Comparison of ENCODE assay signal across 1 cellular context in the genomic region with DNA sequence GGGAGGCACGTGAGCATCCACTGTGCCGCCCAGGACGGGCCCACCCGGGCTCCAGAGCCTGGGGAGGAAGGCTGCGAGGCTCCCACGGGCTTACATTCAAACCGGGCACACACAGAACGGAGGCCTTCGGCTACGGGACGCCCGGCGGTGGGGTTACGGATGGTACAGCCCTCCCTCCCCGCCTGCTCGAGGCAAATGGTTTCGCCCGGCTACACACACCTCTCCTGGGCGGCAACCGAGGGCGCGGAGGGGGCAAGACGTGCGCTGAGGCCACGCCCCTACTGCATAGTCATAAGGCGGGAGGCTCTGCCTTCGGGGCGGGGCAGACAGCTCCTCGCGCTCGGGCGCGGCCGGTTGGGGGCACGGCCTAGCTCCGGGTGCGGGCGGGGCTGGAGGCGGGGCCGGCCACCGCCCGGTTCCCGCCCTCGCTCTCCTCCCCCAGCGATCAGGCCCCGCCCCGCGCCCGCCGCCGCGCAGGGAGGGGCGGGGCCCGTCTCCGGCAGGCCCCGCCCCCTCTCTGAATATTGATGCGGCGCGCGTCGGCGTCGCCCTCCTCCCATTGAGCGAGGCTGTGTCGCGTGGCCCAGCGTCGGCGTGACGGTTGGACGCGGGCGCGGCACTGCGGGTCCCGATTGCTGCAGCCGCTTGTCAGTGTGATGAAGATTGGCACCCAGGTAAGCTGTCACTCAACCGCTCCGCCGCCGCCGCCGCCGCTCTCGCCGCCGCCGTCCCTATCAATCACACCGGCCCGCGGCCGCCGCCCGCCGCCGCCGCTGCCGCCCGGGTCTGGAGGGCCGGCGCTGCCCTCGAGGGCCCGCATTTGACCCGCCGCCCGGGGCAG.
A peak's percentile ranks its signal among the peaks of the same experiment; 100 is the strongest.
TF ChIP-seq lines count a peak whose summit lies in the region.

Gene PKNOX1 (plus strand): TSS at position 572 of the 841 bp plus-strand sequence. CDS start 29,820 bp downstream, outside the sequence.

TF ChIP-seq in HepG2, 621 proteins besides CTCF, POLR2A, EP300 and RAD21 (continued from another document and continues in another):
- no peak for TF ChIP-seq ZNF83 (CRISPR knock-in tag; IDR thresholded peaks at IDR 0.05; ENCODE audit: borderline replicate concordance)
- TF ChIP-seq, protein P1, sequence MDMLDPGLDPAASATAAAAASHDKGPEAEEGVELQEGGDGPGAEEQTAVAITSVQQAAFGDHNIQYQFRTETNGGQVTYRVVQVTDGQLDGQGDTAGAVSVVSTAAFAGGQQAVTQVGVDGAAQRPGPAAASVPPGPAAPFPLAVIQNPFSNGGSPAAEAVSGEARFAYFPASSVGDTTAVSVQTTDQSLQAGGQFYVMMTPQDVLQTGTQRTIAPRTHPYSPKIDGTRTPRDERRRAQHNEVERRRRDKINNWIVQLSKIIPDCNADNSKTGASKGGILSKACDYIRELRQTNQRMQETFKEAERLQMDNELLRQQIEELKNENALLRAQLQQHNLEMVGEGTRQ (IDR thresholded peaks at IDR 0.05; ENCODE audit: low read depth, low read length): peak; percentile 60
- TF ChIP-seq, protein P1 (CRISPR knock-in tag; IDR thresholded peaks at IDR 0.05; ENCODE audit: borderline replicate concordance): peak; percentile 67; the same call in 1 of the 2 replicates
- TF ChIP-seq ZNF350 (CRISPR knock-in tag; IDR thresholded peaks at IDR 0.05; ENCODE audit: borderline replicate concordance, low read depth): peak; percentile 70
- TF ChIP-seq, protein P2, sequence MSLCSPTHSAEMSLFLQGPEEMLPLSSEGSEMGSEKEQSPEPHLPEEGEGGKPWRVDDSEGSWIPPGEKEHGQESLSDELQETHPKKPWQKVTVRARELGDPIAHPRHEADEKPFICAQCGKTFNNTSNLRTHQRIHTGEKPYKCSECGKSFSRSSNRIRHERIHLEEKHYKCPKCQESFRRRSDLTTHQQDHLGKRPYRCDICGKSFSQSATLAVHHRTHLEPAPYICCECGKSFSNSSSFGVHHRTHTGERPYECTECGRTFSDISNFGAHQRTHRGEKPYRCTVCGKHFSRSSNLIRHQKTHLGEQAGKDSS (CRISPR knock-in tag; IDR thresholded peaks at IDR 0.05; ENCODE audit: borderline replicate concordance, low read depth): 0 out of 2 replicates have a peak, but pooled peaks have one; percentile 54
- no peak for TF ChIP-seq ZNF644 (CRISPR knock-in tag; IDR thresholded peaks at IDR 0.05; ENCODE audit: low read depth)
- no peak; the same call in 1 of the 2 replicates for TF ChIP-seq ZNF292 (CRISPR knock-in tag; IDR thresholded peaks at IDR 0.05; ENCODE audit: borderline replicate concordance, low read depth)
- peak; percentile 76 for TF ChIP-seq ZFX (CRISPR knock-in tag; IDR thresholded peaks at IDR 0.05; ENCODE audit: low read depth)
- TF ChIP-seq ZNF816 (CRISPR knock-in tag; IDR thresholded peaks at IDR 0.05; ENCODE audit: borderline replicate concordance): no peak
- TF ChIP-seq ZZZ3 (CRISPR knock-in tag; IDR thresholded peaks at IDR 0.05; ENCODE audit: borderline replicate concordance): no peak
- peak; percentile 4; the same call in 1 of the 2 replicates for TF ChIP-seq FOXP4 (CRISPR knock-in tag; IDR thresholded peaks at IDR 0.05)
- TF ChIP-seq HNRNPUL1 (IDR thresholded peaks at IDR 0.05; ENCODE audit: low read depth, low read length): no peak
- no peak for TF ChIP-seq NR2F6 (IDR thresholded peaks at IDR 0.05)
- TF ChIP-seq NR2F6 (CRISPR knock-in tag; IDR thresholded peaks at IDR 0.05): no peak
- TF ChIP-seq SRF (IDR thresholded peaks at IDR 0.05; ENCODE audit: low read depth, low read length): 0 out of 2 replicates have a peak, but pooled peaks have one; percentile 2
- TF ChIP-seq ZNF879 (CRISPR knock-in tag; IDR thresholded peaks at IDR 0.05): no peak
- peak; percentile 77 for TF ChIP-seq AGO1 (IDR thresholded peaks at IDR 0.05; ENCODE audit: low read depth, low read length, poor library complexity, severe bottlenecking)
- TF ChIP-seq, protein P3, sequence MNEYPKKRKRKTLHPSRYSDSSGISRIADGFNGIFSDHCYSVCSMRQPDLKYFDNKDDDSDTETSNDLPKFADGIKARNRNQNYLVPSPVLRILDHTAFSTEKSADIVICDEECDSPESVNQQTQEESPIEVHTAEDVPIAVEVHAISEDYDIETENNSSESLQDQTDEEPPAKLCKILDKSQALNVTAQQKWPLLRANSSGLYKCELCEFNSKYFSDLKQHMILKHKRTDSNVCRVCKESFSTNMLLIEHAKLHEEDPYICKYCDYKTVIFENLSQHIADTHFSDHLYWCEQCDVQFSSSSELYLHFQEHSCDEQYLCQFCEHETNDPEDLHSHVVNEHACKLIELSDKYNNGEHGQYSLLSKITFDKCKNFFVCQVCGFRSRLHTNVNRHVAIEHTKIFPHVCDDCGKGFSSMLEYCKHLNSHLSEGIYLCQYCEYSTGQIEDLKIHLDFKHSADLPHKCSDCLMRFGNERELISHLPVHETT (CRISPR knock-in tag; conservative IDR thresholded peaks at IDR 0.05): no peak; the same call in 1 of the 2 replicates
- TF ChIP-seq POGK (CRISPR knock-in tag; conservative IDR thresholded peaks at IDR 0.05): no peak; the same call in none of the 2 replicates
- TF ChIP-seq ZNF343 (CRISPR knock-in tag; IDR thresholded peaks at IDR 0.05): 0 out of 2 replicates have a peak, but pooled peaks have one; percentile 78
- TF ChIP-seq, protein P4, sequence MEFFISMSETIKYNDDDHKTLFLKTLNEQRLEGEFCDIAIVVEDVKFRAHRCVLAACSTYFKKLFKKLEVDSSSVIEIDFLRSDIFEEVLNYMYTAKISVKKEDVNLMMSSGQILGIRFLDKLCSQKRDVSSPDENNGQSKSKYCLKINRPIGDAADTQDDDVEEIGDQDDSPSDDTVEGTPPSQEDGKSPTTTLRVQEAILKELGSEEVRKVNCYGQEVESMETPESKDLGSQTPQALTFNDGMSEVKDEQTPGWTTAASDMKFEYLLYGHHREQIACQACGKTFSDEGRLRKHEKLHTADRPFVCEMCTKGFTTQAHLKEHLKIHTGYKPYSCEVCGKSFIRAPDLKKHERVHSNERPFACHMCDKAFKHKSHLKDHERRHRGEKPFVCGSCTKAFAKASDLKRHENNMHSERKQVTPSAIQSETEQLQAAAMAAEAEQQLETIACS (CRISPR knock-in tag; IDR thresholded peaks at IDR 0.05): no peak
- no peak for TF ChIP-seq NR3C1 (CRISPR knock-in tag; IDR thresholded peaks at IDR 0.05)
- TF ChIP-seq MIXL1 (CRISPR knock-in tag; IDR thresholded peaks at IDR 0.05): peak; percentile 45; the same call in 1 of the 2 replicates
- no peak for TF ChIP-seq PHF21A (CRISPR knock-in tag; IDR thresholded peaks at IDR 0.05)
- TF ChIP-seq REPIN1 (CRISPR knock-in tag; IDR thresholded peaks at IDR 0.05; ENCODE audit: borderline replicate concordance, low read depth): peak; percentile 20; the same call in 1 of the 2 replicates
- no peak for TF ChIP-seq ZMAT3 (CRISPR knock-in tag; conservative IDR thresholded peaks at IDR 0.05)
- TF ChIP-seq SYNCRIP (IDR thresholded peaks at IDR 0.05; ENCODE audit: insufficient read depth, low read depth, low read length): no peak
- TF ChIP-seq, protein P5, sequence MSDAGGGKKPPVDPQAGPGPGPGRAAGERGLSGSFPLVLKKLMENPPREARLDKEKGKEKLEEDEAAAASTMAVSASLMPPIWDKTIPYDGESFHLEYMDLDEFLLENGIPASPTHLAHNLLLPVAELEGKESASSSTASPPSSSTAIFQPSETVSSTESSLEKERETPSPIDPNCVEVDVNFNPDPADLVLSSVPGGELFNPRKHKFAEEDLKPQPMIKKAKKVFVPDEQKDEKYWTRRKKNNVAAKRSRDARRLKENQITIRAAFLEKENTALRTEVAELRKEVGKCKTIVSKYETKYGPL (CRISPR knock-in tag; IDR thresholded peaks at IDR 0.05): no peak
- TF ChIP-seq ZNF747 (CRISPR knock-in tag; IDR thresholded peaks at IDR 0.05; ENCODE audit: borderline replicate concordance): no peak
- no peak for TF ChIP-seq NFIC (IDR thresholded peaks at IDR 0.05; ENCODE audit: low read length)
- no peak for TF ChIP-seq HMGA1 (CRISPR knock-in tag; conservative IDR thresholded peaks at IDR 0.05)
- no peak for TF ChIP-seq ZXDC (CRISPR knock-in tag; IDR thresholded peaks at IDR 0.05)
- TF ChIP-seq ZBTB8A (CRISPR knock-in tag; IDR thresholded peaks at IDR 0.05; ENCODE audit: borderline replicate concordance, low read depth): no peak
- TF ChIP-seq SNAPC5 (CRISPR knock-in tag; IDR thresholded peaks at IDR 0.05; ENCODE audit: borderline replicate concordance): no peak
- peak; percentile 96 for TF ChIP-seq MAZ (IDR thresholded peaks at IDR 0.05; ENCODE audit: borderline replicate concordance, low read depth, low read length)
- peak; percentile 88 for TF ChIP-seq MAZ (CRISPR knock-in tag; IDR thresholded peaks at IDR 0.05; ENCODE audit: low read depth)
- no peak for TF ChIP-seq ETV6 (CRISPR knock-in tag; conservative IDR thresholded peaks at IDR 0.05)
- TF ChIP-seq ZNF878 (CRISPR knock-in tag; IDR thresholded peaks at IDR 0.05): no peak
- TF ChIP-seq IRF2 (CRISPR knock-in tag; IDR thresholded peaks at IDR 0.05): no peak
- TF ChIP-seq NKX3-1 (CRISPR knock-in tag; IDR thresholded peaks at IDR 0.05): no peak
- peak; percentile 44; the same call in 1 of the 2 replicates for TF ChIP-seq ZNF552 (CRISPR knock-in tag; IDR thresholded peaks at IDR 0.05; ENCODE audit: borderline replicate concordance)
- TF ChIP-seq HINFP (CRISPR knock-in tag; IDR thresholded peaks at IDR 0.05; ENCODE audit: low read depth): no peak
- TF ChIP-seq MTF2 (CRISPR knock-in tag; IDR thresholded peaks at IDR 0.05; ENCODE audit: borderline replicate concordance): no peak
- TF ChIP-seq SMARCE1 (IDR thresholded peaks at IDR 0.05; ENCODE audit: borderline replicate concordance): no peak
- no peak for TF ChIP-seq ZNF672 (CRISPR knock-in tag; IDR thresholded peaks at IDR 0.05)
- TF ChIP-seq KDM1A (CRISPR knock-in tag; IDR thresholded peaks at IDR 0.05): no peak
- TF ChIP-seq ZKSCAN5 (CRISPR knock-in tag; IDR thresholded peaks at IDR 0.05): no peak
- TF ChIP-seq ZNF580 (CRISPR knock-in tag; IDR thresholded peaks at IDR 0.05; ENCODE audit: borderline replicate concordance, low read depth): peak; percentile 68; the same call in 1 of the 2 replicates
- peak; percentile 66; the same call in 1 of the 2 replicates for TF ChIP-seq GABPB1 (CRISPR knock-in tag; IDR thresholded peaks at IDR 0.05)
